1 cellular context compared by ENCODE assay signal in the genomic region with DNA sequence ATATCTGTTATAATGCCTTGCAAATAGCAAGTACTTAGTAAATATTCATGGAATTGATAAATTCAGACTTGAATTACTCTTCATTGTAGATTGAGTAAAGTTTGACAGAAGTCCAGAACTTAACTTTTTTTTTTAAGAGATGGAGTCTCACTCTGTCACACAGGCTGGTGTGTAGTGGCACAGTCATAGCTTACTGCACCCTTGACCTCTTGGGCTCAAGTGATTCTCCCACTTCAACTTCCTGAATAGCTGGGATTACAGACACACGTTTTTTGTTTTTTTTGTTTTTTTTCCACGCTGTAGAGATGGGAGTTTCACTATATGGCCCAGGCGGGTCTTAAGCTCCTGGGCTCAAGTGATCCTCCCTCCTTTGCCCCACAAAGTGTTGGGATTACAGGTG.
TF ChIP-seq lines count a peak whose summit lies in the region.

No MANE protein-coding gene starts in this region.

TF ChIP-seq in K562, 482 proteins besides CTCF, POLR2A, EP300 and RAD21 (continued from another document):
- no peak for TF ChIP-seq ZFPM2 (CRISPR knock-in tag; IDR thresholded peaks at IDR 0.05)
- no peak for TF ChIP-seq REST (CRISPR knock-in tag; IDR thresholded peaks at IDR 0.05; ENCODE audit: low read depth)
- TF ChIP-seq KAT8 (IDR thresholded peaks at IDR 0.05; ENCODE audit: low read depth) = no peak
- no peak for TF ChIP-seq KDM1A (IDR thresholded peaks at IDR 0.05)
- no peak for TF ChIP-seq ARNT (IDR thresholded peaks at IDR 0.05)
- TF ChIP-seq ZNF696 (CRISPR knock-in tag; conservative IDR thresholded peaks at IDR 0.05) = no peak
- no peak for TF ChIP-seq ZBTB17 (CRISPR knock-in tag; IDR thresholded peaks at IDR 0.05)
- no peak for TF ChIP-seq FOXP1 (CRISPR knock-in tag; IDR thresholded peaks at IDR 0.05)
